Comparison of ENCODE assay signal across 1 cellular context in genomic region chr5:16978296-16978695, GRCh38.
TF ChIP-seq lines count a peak whose summit lies in the region.

No MANE protein-coding gene starts in this region.

TF ChIP-seq in SK-N-SH, 30 proteins besides CTCF, POLR2A, EP300 and RAD21 (continued from another document):
- no peak for TF ChIP-seq EZH2phosphoT487 (IDR thresholded peaks at IDR 0.05; ENCODE audit: borderline replicate concordance, low read depth)
- TF ChIP-seq USF1 (IDR thresholded peaks at IDR 0.05; ENCODE audit: borderline replicate concordance, low read depth): no peak
- TF ChIP-seq FOSL2 (IDR thresholded peaks at IDR 0.05; ENCODE audit: borderline replicate concordance, low read depth): no peak
- TF ChIP-seq SMC3 (IDR thresholded peaks at IDR 0.05; ENCODE audit: low read depth, low read length): no peak
- no peak for TF ChIP-seq MEF2A (IDR thresholded peaks at IDR 0.05; ENCODE audit: borderline replicate concordance, low read depth)
- TF ChIP-seq REST (IDR thresholded peaks at IDR 0.05; ENCODE audit: low read depth, low read length): no peak
- no peak for TF ChIP-seq CHD2 (IDR thresholded peaks at IDR 0.05; ENCODE audit: low read length, partially characterized antibody)
